Comparison of ENCODE assay signal across 8 cellular contexts in the genomic region with DNA sequence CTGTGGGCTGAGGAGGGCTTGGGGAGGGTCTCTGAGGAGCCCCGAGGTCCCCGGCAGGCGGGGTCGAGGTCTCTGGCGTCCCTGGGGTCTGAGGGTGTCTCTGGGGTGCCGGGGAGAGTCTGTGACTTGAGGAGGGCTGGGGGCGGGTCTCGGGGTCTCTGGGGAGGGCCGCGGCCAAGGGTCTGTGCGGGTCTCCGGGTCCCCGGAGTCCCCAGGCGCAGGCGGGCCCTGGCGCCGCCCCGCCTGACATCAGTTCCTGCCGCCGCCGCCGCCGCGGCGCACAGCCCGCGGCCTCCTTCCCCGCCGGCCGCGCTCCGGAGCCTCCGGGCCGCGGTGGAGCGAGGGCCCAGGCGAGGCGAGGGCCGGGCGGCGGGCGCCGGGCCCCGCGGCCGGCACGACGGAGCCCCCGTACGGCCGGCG. TPM values are rescaled to one million over a fixed set of nuclear protein-coding genes. Genes with fewer than 3 reads are reported as not detected.
DNase-seq lines count a peak whose midpoint lies in the region; ATAC-seq and TF ChIP-seq lines count a peak whose summit lies in the region.

A gene with protein sequence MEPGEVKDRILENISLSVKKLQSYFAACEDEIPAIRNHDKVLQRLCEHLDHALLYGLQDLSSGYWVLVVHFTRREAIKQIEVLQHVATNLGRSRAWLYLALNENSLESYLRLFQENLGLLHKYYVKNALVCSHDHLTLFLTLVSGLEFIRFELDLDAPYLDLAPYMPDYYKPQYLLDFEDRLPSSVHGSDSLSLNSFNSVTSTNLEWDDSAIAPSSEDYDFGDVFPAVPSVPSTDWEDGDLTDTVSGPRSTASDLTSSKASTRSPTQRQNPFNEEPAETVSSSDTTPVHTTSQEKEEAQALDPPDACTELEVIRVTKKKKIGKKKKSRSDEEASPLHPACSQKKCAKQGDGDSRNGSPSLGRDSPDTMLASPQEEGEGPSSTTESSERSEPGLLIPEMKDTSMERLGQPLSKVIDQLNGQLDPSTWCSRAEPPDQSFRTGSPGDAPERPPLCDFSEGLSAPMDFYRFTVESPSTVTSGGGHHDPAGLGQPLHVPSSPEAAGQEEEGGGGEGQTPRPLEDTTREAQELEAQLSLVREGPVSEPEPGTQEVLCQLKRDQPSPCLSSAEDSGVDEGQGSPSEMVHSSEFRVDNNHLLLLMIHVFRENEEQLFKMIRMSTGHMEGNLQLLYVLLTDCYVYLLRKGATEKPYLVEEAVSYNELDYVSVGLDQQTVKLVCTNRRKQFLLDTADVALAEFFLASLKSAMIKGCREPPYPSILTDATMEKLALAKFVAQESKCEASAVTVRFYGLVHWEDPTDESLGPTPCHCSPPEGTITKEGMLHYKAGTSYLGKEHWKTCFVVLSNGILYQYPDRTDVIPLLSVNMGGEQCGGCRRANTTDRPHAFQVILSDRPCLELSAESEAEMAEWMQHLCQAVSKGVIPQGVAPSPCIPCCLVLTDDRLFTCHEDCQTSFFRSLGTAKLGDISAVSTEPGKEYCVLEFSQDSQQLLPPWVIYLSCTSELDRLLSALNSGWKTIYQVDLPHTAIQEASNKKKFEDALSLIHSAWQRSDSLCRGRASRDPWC (plus strand): TSS at position 279 of the 420 bp plus-strand sequence. CDS start 239 bp downstream, outside the sequence.

- TF ChIP-seq CTCF in esophagus muscularis mucosa (IDR thresholded peaks at IDR 0.05): no peak
- no peak for TF ChIP-seq CTCF in tibial nerve (IDR thresholded peaks at IDR 0.05)

- peak within 1 kb of the TSS; percentile 81 to 98 (median 94) for H3K4me3 ChIP-seq in BLaER1 treated with 17β-estradiol and CSF1 and Interleukin-3, amounts not matched to agents 10 nM and 100 nM
- H3K4me3 ChIP-seq in esophagus muscularis mucosa: peak within 1 kb of the TSS; percentile 69 to 96 (median 88)
- peak within 1 kb of the TSS; percentile 76 to 97 (median 94) for H3K4me3 ChIP-seq in tibial nerve

- H3K36me3 Mint-ChIP-seq in naive thymus-derived CD8-positive, alpha-beta T cell: peaks cover 0 to 3% (median 1%) of the 10 kb centered on the region in 3 donors

- TF ChIP-seq EP300 in esophagus muscularis mucosa (IDR thresholded peaks at IDR 0.05): no peak
- no peak for TF ChIP-seq EP300 in tibial nerve (IDR thresholded peaks at IDR 0.05)

- H3K27me3 Mint-ChIP-seq in naive thymus-derived CD8-positive, alpha-beta T cell: no peaks in the 10 kb centered on the region

- POLR2A ChIA-PET in naive thymus-derived CD8-positive, alpha-beta T cell (lab: Charles Lee): interaction anchor here (1.2 to 2.4 kb wide), 2 partner anchors 13 to 150 kb away, joined by 4 to 20 read pairs; no protein-coding TSS in a partner anchor

- peak within 1 kb of the TSS; percentile 84 to 98 (median 97) for H3K4me2 ChIP-seq in BLaER1 treated with 17β-estradiol and CSF1 and Interleukin-3, amounts not matched to agents 10 nM and 100 nM

- no peaks in the 10 kb centered on the region for H3K27me3 ChIP-seq in BLaER1 treated with 17β-estradiol and CSF1 and Interleukin-3, amounts not matched to agents 10 nM and 100 nM
- no peaks in the 10 kb centered on the region for H3K27me3 ChIP-seq in esophagus muscularis mucosa
- H3K27me3 ChIP-seq in tibial nerve: no peaks in the 10 kb centered on the region

- H3K9me3 ChIP-seq in BLaER1 treated with 17β-estradiol and CSF1 and Interleukin-3, amounts not matched to agents 10 nM and 100 nM (replicated peaks in 1 of 11): peaks cover 0 to 7% (median 0%) of the 10 kb centered on the region in 11 experiments; a peak in 1 of 22 replicates
- H3K9me3 ChIP-seq in esophagus muscularis mucosa (no peaks in the 10 kb centered on the region), tibial nerve (no peaks in the 10 kb centered on the region)

- peak within 1 kb of the TSS; percentile 88 to 97 (median 95) for H3K27ac Mint-ChIP-seq in naive thymus-derived CD8-positive, alpha-beta T cell

- TF ChIP-seq POLR2A in esophagus muscularis mucosa (IDR thresholded peaks at IDR 0.05; ENCODE audit: low read depth) (peak; percentile 23), tibial nerve (IDR thresholded peaks at IDR 0.05) (peak; percentile 6 to 54)

- no peaks in the 10 kb centered on the region for H3K9me3 Mint-ChIP-seq in naive thymus-derived CD8-positive, alpha-beta T cell

- DNase-seq in NCI-H510A (lab: John Stamatoyannopoulos, UW) (peak; percentile 30), esophagus muscularis mucosa (ENCODE audit: extremely low spot score) (no peak), tibial nerve (ENCODE audit: low spot score in 2 of 2) (no peak), NCI-H1694 (lab: John Stamatoyannopoulos, UW) (no peak)
- peak; percentile 66 for DNase-seq in activated T-cell treated with anti-CD3 and anti-CD28 coated beads, Interleukin-2, amount 50 U/mL, for 1 hour
- peak in 9 of 10 donors; percentile 28 to 70 (median 48) for DNase-seq in naive thymus-derived CD8-positive, alpha-beta T cell

- intact Hi-C loops in esophagus muscularis mucosa (cut with DNase I): no loop called here

- H3K27ac ChIP-seq in BLaER1 treated with 17β-estradiol and CSF1 and Interleukin-3, amounts not matched to agents 10 nM and 100 nM: peak within 1 kb of the TSS; percentile 92 to 100 (median 97)
- H3K27ac ChIP-seq in esophagus muscularis mucosa (replicated peaks in 1 of 4): peak within 1 kb of the TSS; percentile 93 to 96 (median 94)
- peak within 1 kb of the TSS; percentile 97 to 99 (median 98) for H3K27ac ChIP-seq in tibial nerve

- peaks cover 13 to 56% (median 33%) of the 10 kb centered on the region in 4 donors for H3K4me1 Mint-ChIP-seq in naive thymus-derived CD8-positive, alpha-beta T cell

- WGBS in esophagus muscularis mucosa: 0% methylated on average over 5 of the region's 52 CpGs
- 0% methylated on average over 4 to 22 of the region's 52 CpGs for WGBS in tibial nerve, 2 donors

- H3K4me3 Mint-ChIP-seq in naive thymus-derived CD8-positive, alpha-beta T cell: peak within 1 kb of the TSS; percentile 63 to 94 (median 90)

- H3K4me1 ChIP-seq in BLaER1 treated with 17β-estradiol and CSF1 and Interleukin-3, amounts not matched to agents 10 nM and 100 nM: peaks cover 42 to 81% (median 57%) of the 10 kb centered on the region in 10 experiments
- H3K4me1 ChIP-seq in esophagus muscularis mucosa: peaks cover 17 to 45% (median 36%) of the 10 kb centered on the region in 4 donors
- H3K4me1 ChIP-seq in tibial nerve: peaks cover 0 to 57% (median 23%) of the 10 kb centered on the region in 4 donors

- peaks cover 9 to 24% (median 17%) of the 10 kb centered on the region in 11 experiments; a peak in 20 of 22 replicates for H3K36me3 ChIP-seq in BLaER1 treated with 17β-estradiol and CSF1 and Interleukin-3, amounts not matched to agents 10 nM and 100 nM
- H3K36me3 ChIP-seq in esophagus muscularis mucosa: no peaks in the 10 kb centered on the region
- H3K36me3 ChIP-seq in tibial nerve: peaks cover 0 to 3% (median 0%) of the 10 kb centered on the region in 3 donors

- ATAC-seq in GM21390 (IDR thresholded peaks at IDR 0.05; ENCODE audit: unreplicated experiment): peak; percentile 50
- peak; percentile 83 to 86 for ATAC-seq in naive thymus-derived CD8-positive, alpha-beta T cell

- H4K20me1 ChIP-seq in BLaER1 treated with 17β-estradiol and CSF1 and Interleukin-3, amounts not matched to agents 10 nM and 100 nM: peaks cover 30 to 47% (median 44%) of the 10 kb centered on the region in 11 experiments; a peak in 21 of 22 replicates

- H3K9ac ChIP-seq in BLaER1 treated with 17β-estradiol and CSF1 and Interleukin-3, amounts not matched to agents 10 nM and 100 nM: peak within 1 kb of the TSS; percentile 95 to 100 (median 97)

RNA-seq across cellular contexts. Expression of the gene that starts here (rescaled TPM):
- total RNA-seq in esophagus muscularis mucosa: 10 to 100 TPM; 44.4 to 68.2 (median 55.2) TPM
- 10 to 100 TPM; 60.3 to 66.7 TPM for total RNA-seq in naive thymus-derived CD8-positive, alpha-beta T cell
- polyA plus RNA-seq in naive thymus-derived CD8-positive, alpha-beta T cell: 10 to 100 TPM in 1 of 3 donors, 1 to 10 TPM in 2; 5.4 to 13.8 (median 5.4) TPM
- 10 to 100 TPM; 54.0 to 80.4 (median 57.1) TPM for total RNA-seq in tibial nerve

Comparison
In these comparisons a context has a peak if more than half of its experiments do, and no peak if none do; other contexts are left out.
1. DNase-seq: peak in NCI-H510A (single experiment), activated T-cell treated with anti-CD3 and anti-CD28 coated beads, Interleukin-2, amount 50 U/mL, for 1 hour (single experiment) and naive thymus-derived CD8-positive, alpha-beta T cell (9 of 10); none in esophagus muscularis mucosa (single experiment), tibial nerve (0 of 2) and NCI-H1694 (single experiment).
2. Peak in every context shown above with its lines, with median percentiles within 50 percentile points of each other: H3K27ac ChIP-seq and H3K4me3 ChIP-seq.